ENCODE assay signal across 8 cellular contexts in the genomic region with DNA sequence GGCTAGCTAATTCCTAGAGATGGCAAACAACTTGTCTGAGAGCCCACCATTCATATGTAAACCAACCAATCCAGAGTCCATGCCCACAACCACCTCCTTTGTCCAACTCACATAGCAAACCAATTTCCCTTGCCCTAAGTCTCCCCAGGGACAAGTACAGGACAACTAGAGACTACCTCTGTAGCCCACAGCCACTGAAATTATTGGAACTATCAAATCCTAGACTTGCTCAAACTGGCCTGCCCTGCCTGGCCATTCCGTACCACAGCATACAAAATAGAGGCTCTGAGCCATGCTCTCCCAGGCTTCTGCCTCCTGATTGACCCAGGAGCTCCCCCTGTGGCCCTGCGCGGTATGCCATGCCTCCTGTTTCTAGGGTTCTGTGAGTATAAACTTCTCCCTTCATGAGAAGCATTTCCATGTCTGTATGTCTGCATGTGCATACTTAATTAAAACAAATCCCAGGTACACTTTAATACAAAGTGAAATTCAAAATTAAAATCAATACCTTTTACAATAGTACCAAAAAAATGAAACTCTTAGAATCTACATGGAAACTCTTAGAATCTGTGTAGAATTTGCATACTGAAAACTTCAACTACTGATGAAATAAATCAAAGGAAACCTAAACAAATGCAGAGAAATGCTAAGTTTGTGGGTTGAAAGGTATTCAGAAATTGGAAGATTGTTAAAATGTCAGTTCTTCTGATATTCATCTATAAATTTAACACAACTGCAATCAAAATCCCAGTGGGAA. TPM values are rescaled to one million over a fixed set of nuclear protein-coding genes. Genes with fewer than 3 reads are reported as not detected.
DNase-seq lines count a peak whose midpoint lies in the region; ATAC-seq, FAIRE-seq and TF ChIP-seq lines count a peak whose summit lies in the region.

No MANE protein-coding gene starts in this region.

- H3K27me3 Mint-ChIP-seq in activated CD4-positive, alpha-beta memory T cell treated with anti-CD3 and anti-CD28 coated beads for 36 hours = peaks cover 42% of the 10 kb centered on the region
- peaks cover 51% of the 10 kb centered on the region for H3K27me3 Mint-ChIP-seq in nephron progenitor cell (ENCODE audit: low read depth, poor library complexity)

- TF ChIP-seq CTCF in AG09319 (IDR thresholded peaks at IDR 0.05; ENCODE audit: low read depth, low read length) = peak; percentile 96
- TF ChIP-seq CTCF in esophagus squamous epithelium (IDR thresholded peaks at IDR 0.05) = peak; percentile 30 to 78 (median 70)
- TF ChIP-seq CTCF in nephron progenitor cell (IDR thresholded peaks at IDR 0.05) = peak; percentile 94
- TF ChIP-seq CTCF in transverse colon (IDR thresholded peaks at IDR 0.05) = peak; percentile 34 to 77 (median 65)

- H3K27ac ChIP-seq in esophagus squamous epithelium (no peak overlapping the region), transverse colon (no peak overlapping the region)

- no peak overlapping the region for H3K4me3 ChIP-seq in esophagus squamous epithelium
- no peak overlapping the region for H3K4me3 ChIP-seq in transverse colon

- POLR2A ChIA-PET in activated CD4-positive, alpha-beta memory T cell treated with anti-CD3 and anti-CD28 coated beads for 36 hours (lab: Charles Lee) = no interaction called here

- H3K9me3 ChIP-seq in esophagus squamous epithelium (no peaks in the 10 kb centered on the region), transverse colon (no peaks in the 10 kb centered on the region)

- in situ Hi-C loops in transverse colon (cut with MboI; ENCODE audit: low pct_ligation_motif_present in 1 of 4, low pct_unique_long_range_greater_than_20kb in 1 of 4, low sequenced_read_pairs in 3 of 4) = no loop called here

- H3K4me3 Mint-ChIP-seq in activated CD4-positive, alpha-beta memory T cell treated with anti-CD3 and anti-CD28 coated beads for 36 hours = no peak overlapping the region
- no peak overlapping the region for H3K4me3 Mint-ChIP-seq in nephron progenitor cell

- 8% methylated on average over 3 of the region's 3 CpGs; no CpG with 5 or more reads in 1 of the 2 donors for WGBS in esophagus squamous epithelium, 2 donors
- 0 to 10% methylated on average over 1 to 3 of the region's 3 CpGs for WGBS in transverse colon (ENCODE audit: low coverage in 1 of 2), 2 donors

- peaks cover 11 to 14% (median 13%) of the 10 kb centered on the region in 3 donors for H3K4me1 ChIP-seq in esophagus squamous epithelium
- H3K4me1 ChIP-seq in transverse colon = peaks cover 0 to 13% (median 11%) of the 10 kb centered on the region in 4 donors

- H3K27ac Mint-ChIP-seq in activated CD4-positive, alpha-beta memory T cell treated with anti-CD3 and anti-CD28 coated beads for 36 hours = no peak overlapping the region
- H3K27ac Mint-ChIP-seq in nephron progenitor cell = no peak overlapping the region

- TF ChIP-seq POLR2A in esophagus squamous epithelium (IDR thresholded peaks at IDR 0.05) = no peak
- no peak for TF ChIP-seq POLR2A in transverse colon (IDR thresholded peaks at IDR 0.05)

- H3K9me3 Mint-ChIP-seq in activated CD4-positive, alpha-beta memory T cell treated with anti-CD3 and anti-CD28 coated beads for 36 hours = no peaks in the 10 kb centered on the region
- H3K9me3 Mint-ChIP-seq in nephron progenitor cell = peaks cover 5% of the 10 kb centered on the region

- FAIRE-seq in GM18507 (lab: Jason Lieb, UNC) = peak; percentile 76

- peaks cover 2% of the 10 kb centered on the region for H3K4me1 Mint-ChIP-seq in activated CD4-positive, alpha-beta memory T cell treated with anti-CD3 and anti-CD28 coated beads for 36 hours (ENCODE audit: low read depth)
- no peaks in the 10 kb centered on the region for H3K4me1 Mint-ChIP-seq in nephron progenitor cell

- H3K36me3 Mint-ChIP-seq in activated CD4-positive, alpha-beta memory T cell treated with anti-CD3 and anti-CD28 coated beads for 36 hours = no peaks in the 10 kb centered on the region
- no peaks in the 10 kb centered on the region for H3K36me3 Mint-ChIP-seq in nephron progenitor cell (ENCODE audit: low read depth)

- CTCF ChIA-PET in activated CD4-positive, alpha-beta memory T cell treated with anti-CD3 and anti-CD28 coated beads for 36 hours (lab: Charles Lee) = interaction anchor here (0.5 to 1.6 kb wide), 9 partner anchors 13 to 331 kb away, joined by 3 to 4 read pairs (median 3); no protein-coding TSS in a partner anchor

- no peak for DNase-seq in AG09319 (ENCODE audit: extremely low read depth, low read depth)
- DNase-seq in GM18507 (ENCODE audit: extremely low spot score, insufficient read length, low read depth) = no peak
- DNase-seq in NCI-H1105 treated with DMSO at 0.1 percent for 48 hours (lab: John Stamatoyannopoulos, UW) = peak; percentile 20
- peak; percentile 73 for DNase-seq in activated CD4-positive, alpha-beta memory T cell treated with anti-CD3 and anti-CD28 coated beads for 36 hours
- DNase-seq in esophagus squamous epithelium (lab: John Stamatoyannopoulos, UW) = no peak
- peak; percentile 87 for DNase-seq in nephron progenitor cell
- DNase-seq in transverse colon = peak; percentile 53

- intact Hi-C loops in activated CD4-positive, alpha-beta memory T cell treated with anti-CD3 and anti-CD28 coated beads for 36 hours (cut with micrococcal nuclease) = loop anchor here (1.0 kb wide), 1 partner anchor 167 kb away; no protein-coding TSS in a partner anchor
- intact Hi-C loops in esophagus squamous epithelium (cut with DNase I) (no loop called here), transverse colon (cut with DNase I; ENCODE audit: low total_unique reads) (no loop called here)

- TF ChIP-seq EP300 in transverse colon (IDR thresholded peaks at IDR 0.05; ENCODE audit: low read depth) = no peak

- H3K27me3 ChIP-seq in esophagus squamous epithelium (peaks cover 6 to 47% (median 13%) of the 10 kb centered on the region in 4 donors), transverse colon (peaks cover 50% of the 10 kb centered on the region)

- ATAC-seq in HG02885 (IDR thresholded peaks at IDR 0.05; ENCODE audit: poor library complexity, unreplicated experiment) = peak; percentile 97

- H3K36me3 ChIP-seq in esophagus squamous epithelium (no peaks in the 10 kb centered on the region), transverse colon (no peaks in the 10 kb centered on the region)

RNA-seq across cellular contexts. Expression of a gene that starts 4.0 kb away (rescaled TPM):
- total RNA-seq in activated CD4-positive, alpha-beta memory T cell treated with anti-CD3 and anti-CD28 coated beads for 36 hours = not detected
- total RNA-seq in esophagus squamous epithelium (under 1 TPM in 3 of 4 donors, not detected in 1; 0.18 to 0.57 (median 0.19) TPM), transverse colon (1 to 10 TPM in 2 of 4 donors, not detected in 2; 1.1 to 1.4 TPM)

Comparison
In these comparisons a context has a peak if more than half of its experiments do, and no peak if none do; other contexts are left out.
1. DNase-seq: peak in NCI-H1105 treated with DMSO at 0.1 percent for 48 hours (single experiment), activated CD4-positive, alpha-beta memory T cell treated with anti-CD3 and anti-CD28 coated beads for 36 hours (single experiment), nephron progenitor cell (single experiment) and transverse colon (single experiment); none in AG09319 (single experiment), GM18507 (single experiment) and esophagus squamous epithelium (single experiment).
2. Peak in every context shown above with its lines, with median percentiles within 50 percentile points of each other: CTCF ChIP-seq.